Comparison of ENCODE assay signal across 8 cellular contexts in the genomic region with DNA sequence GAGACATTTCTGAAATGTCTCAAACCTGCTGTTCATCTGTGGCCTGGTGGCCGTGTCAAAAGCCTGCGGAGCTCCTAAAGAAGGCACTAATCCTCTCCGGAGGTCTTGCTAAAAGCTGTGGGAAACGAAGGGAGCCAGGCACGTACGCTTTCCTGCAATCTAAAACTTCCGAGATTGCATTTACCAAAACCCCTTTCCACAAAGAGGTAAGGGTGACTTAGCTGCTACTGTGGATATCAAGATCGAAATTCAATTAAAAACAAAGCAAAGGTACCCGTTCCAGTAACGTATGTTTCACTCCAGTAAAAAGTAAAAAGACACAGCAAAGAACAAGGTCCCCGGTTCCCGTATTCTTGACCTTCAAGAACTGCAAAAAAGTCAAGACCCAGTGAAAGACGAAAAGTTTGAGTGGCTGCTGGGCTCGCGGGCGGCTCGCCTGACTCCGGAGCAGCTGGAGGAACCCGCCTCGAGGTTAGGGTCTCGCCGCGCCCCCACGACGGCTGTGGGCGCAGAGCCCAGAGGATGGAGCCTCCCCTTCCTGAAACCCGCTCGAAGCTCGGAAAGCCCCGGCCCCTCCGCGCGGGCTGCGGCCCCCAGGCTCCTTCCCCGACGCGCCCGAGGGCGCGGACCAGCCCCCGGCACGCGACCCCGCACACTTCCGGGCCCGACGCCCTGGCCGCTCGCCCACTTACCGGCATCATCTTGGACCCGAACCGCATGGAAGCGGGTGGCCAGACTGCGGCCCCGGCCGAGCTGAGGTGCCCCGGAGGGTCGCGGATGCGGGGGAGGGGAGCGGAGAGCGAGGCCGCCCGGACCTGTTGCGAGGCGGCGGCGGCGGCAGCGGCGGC. TPM values are rescaled to one million over a fixed set of nuclear protein-coding genes. Genes with fewer than 3 reads are reported as not detected.
A peak's percentile ranks its signal among the peaks of the same experiment; 100 is the strongest.
DNase-seq lines count a peak whose midpoint lies in the region; ATAC-seq and TF ChIP-seq lines count a peak whose summit lies in the region.

No MANE protein-coding gene starts in this region.

- POLR2A ChIA-PET in BJ (lab: Charles Lee), result interaction anchor here (0.6 kb wide), 1 partner anchor 127 kb away, joined by 3 read pairs; no protein-coding TSS in a partner anchor
- POLR2A ChIA-PET in Panc1 (lab: Charles Lee), result interaction anchor here (0.7 kb wide), 2 partner anchors 104 to 138 kb away, joined by 4 to 6 read pairs; no protein-coding TSS in a partner anchor

- peaks cover 17% of the 10 kb centered on the region for H3K79me1 ChIP-seq in trophoblast cell (ENCODE audit: low read length)

- H3K27me3 ChIP-seq in BJ (ENCODE audit: control insufficient read depth, insufficient read depth, low read length) (no peaks in the 10 kb centered on the region), Panc1 (ENCODE audit: control insufficient read depth, insufficient read depth, low read length) (no peaks in the 10 kb centered on the region), trophoblast cell (ENCODE audit: insufficient read depth, low read length) (no peaks in the 10 kb centered on the region), upper lobe of left lung (no peaks in the 10 kb centered on the region)

- ATAC-seq in GM19043 (IDR thresholded peaks at IDR 0.05; ENCODE audit: low read depth, unreplicated experiment), result peak; percentile 27
- ATAC-seq in HG03469 (IDR thresholded peaks at IDR 0.05; ENCODE audit: unreplicated experiment), result peak; percentile 7
- ATAC-seq in Panc1, result peak; percentile 42
- ATAC-seq in upper lobe of left lung (ENCODE audit: low FRiP score in 2 of 2), result peak; percentile 47 to 58

- no TSS peak for BruUV-seq in Panc1 (replicated peaks; lab: Mats Ljungman, UMichigan)

- peak overlapping the region; percentile 73 for H4K12ac ChIP-seq in trophoblast cell (ENCODE audit: low read depth, low read length)

- H3K4me1 Mint-ChIP-seq in glutamatergic neuron (ENCODE audit: low read depth, unreplicated experiment), result peaks cover 4% of the 10 kb centered on the region

- TF ChIP-seq CTCF in BJ (IDR thresholded peaks at IDR 0.05; ENCODE audit: insufficient read depth, low read depth, low read length) (no peak), Panc1 (IDR thresholded peaks at IDR 0.05) (no peak), glutamatergic neuron (IDR thresholded peaks at IDR 0.05; ENCODE audit: partially characterized antibody, unreplicated experiment) (no peak), upper lobe of left lung (IDR thresholded peaks at IDR 0.05) (no peak)

- TF ChIP-seq POLR2A in upper lobe of left lung (IDR thresholded peaks at IDR 0.05), result peak in 1 of 4 donors; percentile 59

- peak overlapping the region; percentile 97 for H3K27ac Mint-ChIP-seq in glutamatergic neuron (ENCODE audit: unreplicated experiment)

- DNase-seq in BJ (ENCODE audit: low read depth) (no peak), Panc1 (ENCODE audit: low read depth, low spot score) (no peak), glutamatergic neuron (peak; percentile 66), trophoblast cell (peak; percentile 34 to 54), upper lobe of left lung (peak; percentile 66 to 94)
- peak; percentile 72 for DNase-seq in activated naive CD4-positive, alpha-beta T cell treated with Interleukin-2 at 50 U/mL for 16 hours

- peak overlapping the region; percentile 94 for H2AFZ ChIP-seq in trophoblast cell (ENCODE audit: insufficient read depth, low read length, poor library complexity)

- H2AK5ac ChIP-seq in trophoblast cell (ENCODE audit: low read length), result peak overlapping the region; percentile 97

- H3K36me3 ChIP-seq in BJ (ENCODE audit: control insufficient read depth, insufficient read depth, low read length) (no peaks in the 10 kb centered on the region), Panc1 (ENCODE audit: control insufficient read depth, insufficient read depth, low read length) (no peaks in the 10 kb centered on the region; the same call in 1 of the 2 replicates), trophoblast cell (ENCODE audit: control insufficient read depth in 1 of 2, insufficient read depth in 2 of 2, low read length in 2 of 2) (no peaks in the 10 kb centered on the region), upper lobe of left lung (no peaks in the 10 kb centered on the region)

- CTCF ChIA-PET in BJ (lab: Yijun Ruan, JAX) (interaction anchor here (0.6 to 2.8 kb wide), 5 partner anchors 8 to 1210 kb away, joined by 3 to 16 read pairs (median 4); no protein-coding TSS in a partner anchor), Panc1 (lab: Charles Lee) (interaction anchor here (1.0 kb wide), 1 partner anchor 34 kb away, joined by 3 read pairs; no protein-coding TSS in a partner anchor)

- H3K4me2 ChIP-seq in trophoblast cell (ENCODE audit: low read length), result peak overlapping the region; percentile 64

- peak overlapping the region; percentile 92 for H4K8ac ChIP-seq in trophoblast cell (ENCODE audit: low read depth, low read length)

- peak overlapping the region; percentile 74 for H2BK120ac ChIP-seq in trophoblast cell (ENCODE audit: insufficient read depth, low read length, poor library complexity)

- peak overlapping the region; percentile 88 for H3K9ac ChIP-seq in trophoblast cell (ENCODE audit: low read length)

- H3K14ac ChIP-seq in trophoblast cell (ENCODE audit: low read length), result peak overlapping the region; percentile 96

- in situ Hi-C loops in Panc1 (cut with HindIII; ENCODE audit: low pct_unique_long_range_greater_than_20kb, low sequenced_read_pairs), result no loop called here

- H3K4me3 ChIP-seq in BJ (ENCODE audit: low read depth, low read length) (peak overlapping the region; percentile 82), Panc1 (ENCODE audit: low read depth in 2 of 2, low read length in 2 of 2) (peak overlapping the region; percentile 75 to 96), trophoblast cell (ENCODE audit: low read depth, low read length) (peak overlapping the region; percentile 94), upper lobe of left lung (peak overlapping the region; percentile 49 to 97 (median 85))

- H3K23ac ChIP-seq in trophoblast cell (ENCODE audit: low read length), result no peak overlapping the region

- H3K27ac ChIP-seq in Panc1 (ENCODE audit: low read length) (peak overlapping the region; percentile 88), trophoblast cell (ENCODE audit: low read depth, low read length) (peak overlapping the region; percentile 96), upper lobe of left lung (peak overlapping the region; percentile 100)

- H3K18ac ChIP-seq in trophoblast cell (ENCODE audit: low read length), result peak overlapping the region; percentile 100

- peak overlapping the region; percentile 99 for H3K4ac ChIP-seq in trophoblast cell (ENCODE audit: low read depth, low read length)

- peak overlapping the region; percentile 98 for H2BK5ac ChIP-seq in trophoblast cell (ENCODE audit: low read depth, low read length, poor library complexity)

- TF ChIP-seq EP300 in upper lobe of left lung (IDR thresholded peaks at IDR 0.05), result peak in 1 of 4 donors; percentile 23

- H4K91ac ChIP-seq in trophoblast cell (ENCODE audit: low read depth, low read length), result peak overlapping the region; percentile 99

- intact Hi-C loops in Panc1 (cut with micrococcal nuclease; ENCODE audit: unreplicated experiment), result no loop called here

- H3K36me3 Mint-ChIP-seq in glutamatergic neuron (ENCODE audit: unreplicated experiment), result no peaks in the 10 kb centered on the region

- H3K79me2 ChIP-seq in trophoblast cell (ENCODE audit: control insufficient read depth, insufficient read depth, low read length, poor library complexity), result peaks cover 25% of the 10 kb centered on the region

- H2BK12ac ChIP-seq in trophoblast cell (ENCODE audit: low read length), result peak overlapping the region; percentile 35

- no CpG with 5 or more reads among the region's 71 CpGs for WGBS in trophoblast cell (ENCODE audit: extremely low coverage, insufficient coverage, insufficient read length)
- WGBS in upper lobe of left lung, 2 donors, result 0 to 1% methylated on average over 20 of the region's 71 CpGs

- H3K9me3 Mint-ChIP-seq in glutamatergic neuron (ENCODE audit: unreplicated experiment), result no peaks in the 10 kb centered on the region

- H3K4me3 Mint-ChIP-seq in glutamatergic neuron (ENCODE audit: unreplicated experiment), result peak overlapping the region; percentile 98

- peaks cover 29% of the 10 kb centered on the region for H3K4me1 ChIP-seq in Panc1 (ENCODE audit: control insufficient read depth, insufficient read depth, low read length)
- H3K4me1 ChIP-seq in trophoblast cell (ENCODE audit: control insufficient read depth in 1 of 2, insufficient read depth in 2 of 2, low read length in 2 of 2), result peaks cover 0 to 3% of the 10 kb centered on the region in 2 experiments
- H3K4me1 ChIP-seq in upper lobe of left lung, result peaks cover 13 to 50% (median 42%) of the 10 kb centered on the region in 4 donors

- H3K9me3 ChIP-seq in Panc1 (ENCODE audit: control insufficient read depth, insufficient read depth, low read depth, low read length), result no peaks in the 10 kb centered on the region
- no peaks in the 10 kb centered on the region for H3K9me3 ChIP-seq in trophoblast cell (ENCODE audit: insufficient read depth, low read depth, low read length)
- H3K9me3 ChIP-seq in upper lobe of left lung, result no peaks in the 10 kb centered on the region

- H3K27me3 Mint-ChIP-seq in glutamatergic neuron (ENCODE audit: unreplicated experiment), result peaks cover 6% of the 10 kb centered on the region

RNA-seq across cellular contexts. Expression of a gene that starts 0.6 kb away (rescaled TPM):
- 18.6 and 23.8 TPM in 2 replicates for polyA plus RNA-seq in BJ (2011; rRNA removed)
- 45.0 and 61.2 TPM in 2 replicates for polyA minus RNA-seq in BJ (2011; rRNA and poly(A)+ RNA removed)
- total RNA-seq in Panc1 (2021; ENCODE audit: unreplicated experiment) (51.4 TPM), glutamatergic neuron (ENCODE audit: unreplicated experiment) (50.7 TPM), upper lobe of left lung (10 to 100 TPM; 43.0 to 77.5 (median 61.8) TPM)
- polyA plus RNA-seq in Panc1 (2012; ENCODE audit: insufficient read length), result 24.4 TPM
- polyA plus RNA-seq in trophoblast cell (2013), result 56.4 and 57.3 TPM in 2 replicates

Comparison
In these comparisons a context has a peak if more than half of its experiments do, and no peak if none do; other contexts are left out.
1. DNase-seq: peak in activated naive CD4-positive, alpha-beta T cell treated with Interleukin-2 at 50 U/mL for 16 hours (single experiment), glutamatergic neuron (single experiment), trophoblast cell (2 of 2) and upper lobe of left lung (2 of 2); none in BJ (single experiment) and Panc1 (single experiment).
2. Peak in every context shown above with its lines, with median percentiles within 50 percentile points of each other: H3K4me3 ChIP-seq, ATAC-seq and H3K27ac ChIP-seq.